Comparison of ENCODE assay signal across 8 cellular contexts in genomic region chr5:36301858-36302603, GRCh38. TPM values are rescaled to one million over a fixed set of nuclear protein-coding genes. Genes with fewer than 3 reads are reported as not detected.
DNase-seq lines count a peak whose midpoint lies in the region; ATAC-seq and TF ChIP-seq lines count a peak whose summit lies in the region.

RANBP3L (minus strand) TSS chr5:36301902; CDS start chr5:36301416, 486 bp downstream.

- H4K20me1 ChIP-seq in BLaER1: no peaks in the 10 kb centered on the region

- H3K4me2 ChIP-seq in BLaER1: peak within 1 kb of the TSS; percentile 41

- peaks cover 26% of the 10 kb centered on the region for H3K4me1 ChIP-seq in BLaER1
- H3K4me1 ChIP-seq in suprapubic skin: peaks cover 28% of the 10 kb centered on the region

- no peaks in the 10 kb centered on the region for H3K9me3 ChIP-seq in BLaER1
- H3K9me3 ChIP-seq in suprapubic skin: no peaks in the 10 kb centered on the region

- DNase-seq in astrocyte of the hippocampus (ENCODE audit: low read depth, low spot score) (peak; percentile 61), left kidney (ENCODE audit: low read depth, low spot score) (peak; percentile 79), suprapubic skin (ENCODE audit: low spot score in 2 of 2) (no peak), MV-4-11 (lab: John Stamatoyannopoulos, UW) (no peak)
- DNase-seq in stimulated activated CD4-positive, alpha-beta T cell treated with anti-CD3 and anti-CD28 coated beads, Interleukin-4, amount 100 ng/mL, for 24 hours: no peak

- ATAC-seq in HG03342 (IDR thresholded peaks at IDR 0.05; ENCODE audit: unreplicated experiment) (peak; percentile 63), GM18505 (IDR thresholded peaks at IDR 0.05; ENCODE audit: unreplicated experiment) (no peak)

- no peak for TF ChIP-seq CTCF in suprapubic skin (IDR thresholded peaks at IDR 0.05)

- H3K4me3 ChIP-seq in BLaER1 (no peak within 1 kb of the TSS), suprapubic skin (peak within 1 kb of the TSS; percentile 32)

- TF ChIP-seq POLR2A in suprapubic skin (IDR thresholded peaks at IDR 0.05): no peak
- TF ChIP-seq POLR2A in GM18505 (IDR thresholded peaks at IDR 0.05; ENCODE audit: borderline replicate concordance, extremely low read depth, insufficient read depth, insufficient read length): no peak

- no peak for TF ChIP-seq EP300 in suprapubic skin (IDR thresholded peaks at IDR 0.05)

- H3K27me3 ChIP-seq in BLaER1 (no peaks in the 10 kb centered on the region), suprapubic skin (no peaks in the 10 kb centered on the region)

- no peaks in the 10 kb centered on the region for H3K36me3 ChIP-seq in BLaER1
- no peaks in the 10 kb centered on the region for H3K36me3 ChIP-seq in suprapubic skin

- WGBS in suprapubic skin: 9% methylated on average over 5 of the region's 5 CpGs

- no peak within 1 kb of the TSS for H3K27ac ChIP-seq in BLaER1
- peak within 1 kb of the TSS; percentile 79 for H3K27ac ChIP-seq in suprapubic skin

- H3K9ac ChIP-seq in BLaER1: no peak within 1 kb of the TSS

RNA-seq across cellular contexts. Expression of gene RANBP3L, which starts in this region (rescaled TPM):
- total RNA-seq in suprapubic skin: 1 to 10 TPM in 3 of 4 donors, under 1 TPM in 1; 0.95 to 2.8 (median 1.5) TPM

Comparison
In these comparisons a context has a peak if more than half of its experiments do, and no peak if none do; other contexts are left out.
1. DNase-seq: peak in astrocyte of the hippocampus (single experiment) and left kidney (single experiment); none in suprapubic skin (0 of 2), MV-4-11 (single experiment) and stimulated activated CD4-positive, alpha-beta T cell treated with anti-CD3 and anti-CD28 coated beads, Interleukin-4, amount 100 ng/mL, for 24 hours (single experiment).